ENCODE assay signal across 14 cellular contexts in the genomic region with DNA sequence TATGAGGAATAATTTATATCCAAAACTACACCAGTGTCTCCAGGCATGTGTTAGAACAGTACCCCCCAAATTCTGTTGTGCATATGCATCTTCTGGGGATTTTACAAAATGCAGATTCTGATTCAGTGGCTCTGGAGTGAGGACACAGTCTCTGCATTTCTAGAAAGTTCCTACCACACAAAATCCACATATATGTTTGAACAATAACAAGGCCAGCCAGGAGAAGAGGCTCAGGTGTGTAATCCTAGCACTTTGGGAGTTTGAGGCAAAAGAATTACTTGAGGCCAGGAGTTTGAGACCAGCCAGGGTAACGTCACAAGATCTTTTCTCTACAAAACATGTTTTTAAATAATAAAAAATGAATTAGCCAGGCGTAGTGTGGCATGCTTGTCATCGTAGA.
DNase-seq lines count a peak whose midpoint lies in the region; ATAC-seq and TF ChIP-seq lines count a peak whose summit lies in the region.
"Had no signal": no experiment of that assay in that cellular context is flagged by ENCODE, and none has a peak within 500 bp of the region (broad histone marks: within the 10 kb centered on the region; RNA-seq: fewer than 3 reads in every experiment).

No MANE protein-coding gene starts in this region.

- H3K4me3 ChIP-seq in OCI-LY1 (ENCODE audit: low read depth, low read length, poor library complexity, severe bottlenecking), result no peak overlapping the region
- no peak overlapping the region for H3K4me3 ChIP-seq in SU-DHL-6 (ENCODE audit: insufficient read depth, low read length, poor library complexity, severe bottlenecking)

- ATAC-seq in memory B cell (ENCODE audit: low read depth) (no peak), HG03460 (IDR thresholded peaks at IDR 0.05; ENCODE audit: unreplicated experiment) (no peak), GM18868 (IDR thresholded peaks at IDR 0.05; ENCODE audit: unreplicated experiment) (no peak)

- H3K4me3 Mint-ChIP-seq in memory B cell, result no peak overlapping the region
- H3K4me3 Mint-ChIP-seq: CD4-positive, alpha-beta T cell; H9 had no signal

- H3K9me3 Mint-ChIP-seq in memory B cell, result no peaks in the 10 kb centered on the region
- H3K9me3 Mint-ChIP-seq: CD4-positive, alpha-beta T cell; H9 had no signal

- no peaks in the 10 kb centered on the region for H3K27me3 Mint-ChIP-seq in memory B cell

- TF ChIP-seq CTCF in OCI-LY1 (IDR thresholded peaks at IDR 0.05; ENCODE audit: low read length) (no peak), SU-DHL-6 (IDR thresholded peaks at IDR 0.05; ENCODE audit: insufficient read depth, low read length, poor library complexity, severe bottlenecking) (no peak)

- H3K27ac Mint-ChIP-seq in memory B cell, result peak overlapping the region; percentile 38
- H3K27ac Mint-ChIP-seq: CD4-positive, alpha-beta T cell; H9 had no signal

- H3K36me3 ChIP-seq in OCI-LY1 (ENCODE audit: insufficient read depth, low read length) (peaks cover 2% of the 10 kb centered on the region; the same call in 1 of the 2 replicates), SU-DHL-6 (ENCODE audit: low read length) (no peaks in the 10 kb centered on the region)
- H3K36me3 ChIP-seq: BE2C had no signal

- H2AFZ ChIP-seq in OCI-LY1 (ENCODE audit: low read length), result no peak overlapping the region
- no peak overlapping the region for H2AFZ ChIP-seq in SU-DHL-6 (ENCODE audit: low read depth, low read length, severe bottlenecking)

- H3K9me2 ChIP-seq in OCI-LY1 (ENCODE audit: low read depth, low read length) (no peaks in the 10 kb centered on the region), SU-DHL-6 (replicated peaks; ENCODE audit: insufficient read depth, low read length) (no peaks in the 10 kb centered on the region)

- DNase-seq in memory B cell (ENCODE audit: low spot score in 2 of 2) (no peak), DMS153 (lab: John Stamatoyannopoulos, UW) (no peak)
- no peak for DNase-seq in stimulated activated CD4-positive, alpha-beta T cell treated with anti-CD3 and anti-CD28 coated beads, Interleukin-1b, Interleukin-23, amount 100 ng/mL, for 48 hours
- DNase-seq: ACHN; BE2C; Caco-2; CD4-positive, alpha-beta T cell; DND-41 had no signal

- H3K9me3 ChIP-seq in OCI-LY1 (ENCODE audit: low read length) (no peaks in the 10 kb centered on the region), SU-DHL-6 (ENCODE audit: insufficient read depth, low read length) (no peaks in the 10 kb centered on the region)
- H3K9me3 ChIP-seq: BE2C, Caco-2 had no signal

- no peaks in the 10 kb centered on the region for H3K36me3 Mint-ChIP-seq in memory B cell

- H3K27me3 ChIP-seq in OCI-LY1 (ENCODE audit: insufficient read depth, low read length) (peaks cover 2% of the 10 kb centered on the region; the same call in 1 of the 2 replicates), SU-DHL-6 (ENCODE audit: low read length) (no peaks in the 10 kb centered on the region)

- H3K27ac ChIP-seq in OCI-LY1 (ENCODE audit: low read depth, low read length, poor library complexity, severe bottlenecking), result peak overlapping the region; percentile 28
- H3K27ac ChIP-seq in SU-DHL-6 (ENCODE audit: low read depth, low read length), result peak overlapping the region; percentile 62
- H3K27ac ChIP-seq: C4-2B had no signal

- no peaks in the 10 kb centered on the region for H4K20me1 ChIP-seq in OCI-LY1 (ENCODE audit: insufficient read depth, low read length)
- H4K20me1 ChIP-seq in SU-DHL-6 (ENCODE audit: low read depth, low read length), result no peaks in the 10 kb centered on the region

- H3K9ac ChIP-seq in OCI-LY1 (ENCODE audit: low read length), result no peak overlapping the region
- H3K9ac ChIP-seq in SU-DHL-6 (ENCODE audit: low read length), result no peak overlapping the region

- H3F3A ChIP-seq in OCI-LY1 (ENCODE audit: insufficient read depth, low read length), result no peaks in the 10 kb centered on the region
- H3F3A ChIP-seq in SU-DHL-6 (ENCODE audit: insufficient read depth), result peaks cover 3% of the 10 kb centered on the region; the same call in 1 of the 2 replicates

- H3K4me1 ChIP-seq in OCI-LY1 (ENCODE audit: insufficient read depth, low read length, severe bottlenecking), result peaks cover 59% of the 10 kb centered on the region
- H3K4me1 ChIP-seq: BE2C, Caco-2 had no signal

- H3K4me2 ChIP-seq in OCI-LY1 (ENCODE audit: low read length) (no peak overlapping the region), SU-DHL-6 (ENCODE audit: low read depth, low read length, poor library complexity, severe bottlenecking) (peak overlapping the region; percentile 54)

- peaks cover 39% of the 10 kb centered on the region for H3K4me1 Mint-ChIP-seq in memory B cell

- H3K79me2 ChIP-seq in OCI-LY1 (ENCODE audit: insufficient read depth, low read length), result no peaks in the 10 kb centered on the region
- no peaks in the 10 kb centered on the region for H3K79me2 ChIP-seq in SU-DHL-6 (ENCODE audit: insufficient read depth, low read length)
